ENCODE assay signal across 11 cellular contexts in the genomic region with DNA sequence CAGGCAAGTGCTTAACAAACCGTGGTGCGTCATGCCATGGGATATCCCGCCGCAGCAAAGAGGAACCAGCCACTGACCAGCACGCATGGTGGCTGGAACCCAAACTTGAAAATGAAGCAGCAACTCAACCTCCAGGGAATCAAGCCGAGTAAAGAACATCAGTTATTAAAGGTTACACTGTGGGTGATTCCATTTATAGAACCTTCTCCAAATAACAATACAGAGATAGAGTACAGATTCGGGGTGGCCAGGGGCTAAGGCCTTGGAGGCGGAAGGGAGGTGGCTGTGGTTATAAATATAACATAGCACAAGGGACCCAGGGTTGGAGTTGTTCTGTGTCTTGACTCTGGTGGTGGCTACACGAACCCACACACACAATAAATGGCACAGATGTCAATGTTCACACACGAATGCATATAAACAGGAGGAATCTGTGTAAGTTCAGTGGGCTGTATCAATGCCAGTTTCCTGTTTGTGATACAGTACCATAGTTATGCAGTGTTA.
DNase-seq lines count a peak whose midpoint lies in the region; ATAC-seq and TF ChIP-seq lines count a peak whose summit lies in the region.
"Had no signal": no experiment of that assay in that cellular context is flagged by ENCODE, and none has a peak within 500 bp of the region (broad histone marks: within the 10 kb centered on the region; RNA-seq: fewer than 3 reads in every experiment).

No MANE protein-coding gene starts in this region.

- no peak overlapping the region for H3K27ac ChIP-seq in esophagus squamous epithelium
- H3K27ac ChIP-seq: right lobe of liver had no signal

- peaks cover 0 to 73% (median 0%) of the 10 kb centered on the region in 3 donors for H3K36me3 ChIP-seq in esophagus squamous epithelium

- peak; percentile 65 for DNase-seq in naive B cell
- no peak for DNase-seq in esophagus squamous epithelium (lab: John Stamatoyannopoulos, UW)
- DNase-seq in activated gamma-delta T cell (lab: John Stamatoyannopoulos, UW), result no peak
- no peak for DNase-seq in NOMO-1 treated with dmso at 0.1 percent for 144 hours (lab: John Stamatoyannopoulos, UW; ENCODE audit: unreplicated experiment)
- DNase-seq: activated gamma-delta T cell treated with Interleukin-2 at 50 U/mL for 16 hours, NCI-H524, right lobe of liver, T1000 had no signal

- peaks cover 3% of the 10 kb centered on the region in 2 donors for H3K36me3 Mint-ChIP-seq in naive B cell

- peaks cover 40 to 61% (median 47%) of the 10 kb centered on the region in 3 donors for H3K4me1 Mint-ChIP-seq in naive B cell

- no peak for TF ChIP-seq POLR2A in esophagus squamous epithelium (IDR thresholded peaks at IDR 0.05)

- ATAC-seq in GM18907 (IDR thresholded peaks at IDR 0.05; ENCODE audit: unreplicated experiment) (peak; percentile 81), GM21825 (IDR thresholded peaks at IDR 0.05; ENCODE audit: unreplicated experiment) (peak; percentile 77), HG03457 (IDR thresholded peaks at IDR 0.05; ENCODE audit: unreplicated experiment) (peak; percentile 84), naive B cell (ENCODE audit: low read depth in 2 of 2) (peak; percentile 76 to 79)
- ATAC-seq: right lobe of liver had no signal

- peak overlapping the region; percentile 20 to 87 (median 78) for H3K4me3 Mint-ChIP-seq in naive B cell

- no peaks in the 10 kb centered on the region for H3K4me1 ChIP-seq in esophagus squamous epithelium
- H3K4me1 ChIP-seq: right lobe of liver had no signal

- peak overlapping the region; percentile 90 to 100 (median 92) for H3K27ac Mint-ChIP-seq in naive B cell

- H3K4me3 ChIP-seq in esophagus squamous epithelium, result no peak overlapping the region
- H3K4me3 ChIP-seq: right lobe of liver had no signal

- H3K9me3 ChIP-seq in esophagus squamous epithelium, result peaks cover 0 to 14% (median 11%) of the 10 kb centered on the region in 3 donors

- H3K27me3 ChIP-seq in esophagus squamous epithelium, result no peaks in the 10 kb centered on the region
- H3K27me3 ChIP-seq: right lobe of liver had no signal

- WGBS in esophagus squamous epithelium, 2 donors, result 92 to 94% methylated on average over 9 to 10 of the region's 10 CpGs

- H3K27me3 Mint-ChIP-seq in naive B cell, result no peaks in the 10 kb centered on the region

- intact Hi-C loops in esophagus squamous epithelium (cut with DNase I), result no loop called here

- TF ChIP-seq CTCF in esophagus squamous epithelium (IDR thresholded peaks at IDR 0.05), result no peak

- peaks cover 0 to 4% (median 1%) of the 10 kb centered on the region in 7 donors for H3K9me3 Mint-ChIP-seq in naive B cell
